Comparison of ENCODE assay signal across 25 cellular contexts in the genomic region with DNA sequence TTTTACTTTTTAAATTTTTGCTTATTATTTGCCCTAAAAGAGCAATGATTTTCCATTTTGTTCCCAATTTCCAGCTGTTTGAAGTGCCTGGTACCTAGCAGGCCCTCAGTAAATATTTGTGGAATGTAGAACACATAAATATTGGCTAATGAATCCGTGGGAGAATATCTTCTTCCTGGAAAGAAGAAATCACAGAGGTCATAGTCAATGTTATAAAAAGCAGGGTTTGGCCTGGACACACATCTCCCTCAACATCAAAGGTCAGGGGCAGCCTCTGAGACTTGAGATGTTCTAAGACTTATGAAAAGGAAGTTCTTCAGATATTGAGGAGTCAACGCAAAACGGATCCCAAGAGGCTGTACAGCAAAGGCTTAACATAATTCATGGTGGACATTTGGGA.
"Had no signal": no experiment of that assay in that cellular context is flagged by ENCODE, and none has a peak within 500 bp of the region (broad histone marks: within the 10 kb centered on the region; RNA-seq: fewer than 3 reads in every experiment).

No MANE protein-coding gene starts in this region.

- H3K27ac Mint-ChIP-seq: activated CD8-positive, alpha-beta memory T cell treated with anti-CD3 and anti-CD28 coated beads, Interleukin-2, amount 10 ng/mL, durations not matched to agents 7 days and 5 days; activated naive CD4-positive, alpha-beta T cell treated with anti-CD3 and anti-CD28 coated beads, Interleukin-2, amount 50 U/mL, for 24 hours; activated T-cell treated with anti-CD3 and anti-CD28 coated beads, Interleukin-2, amount 50 U/mL, for 24 hours; activated T-helper 1 cell treated with anti-CD3 and anti-CD28 coated beads, Interleukin-12 subunit alpha, Interleukin-12 subunit beta, Interleukin-2, Interleukin-4 antibody, amounts not matched to agents 30 ng/mL and 10 ng/mL and 1 ng/mL, durations not matched to agents 14 hours and 24 hours and 36 hours; brain; T-cell had no signal

- H3K4me3 Mint-ChIP-seq: activated CD8-positive, alpha-beta memory T cell treated with anti-CD3 and anti-CD28 coated beads, Interleukin-2, amount 10 ng/mL, durations not matched to agents 7 days and 5 days; activated naive CD4-positive, alpha-beta T cell treated with anti-CD3 and anti-CD28 coated beads, Interleukin-2, amount 50 U/mL, for 24 hours; activated T-cell treated with anti-CD3 and anti-CD28 coated beads, Interleukin-2, amount 50 U/mL, for 24 hours; activated T-helper 1 cell treated with anti-CD3 and anti-CD28 coated beads, Interleukin-12 subunit alpha, Interleukin-12 subunit beta, Interleukin-2, Interleukin-4 antibody, amounts not matched to agents 30 ng/mL and 10 ng/mL and 1 ng/mL, durations not matched to agents 14 hours and 24 hours and 36 hours; brain; T-cell had no signal

- DNase-seq: activated CD4-positive, alpha-beta T cell treated with anti-CD3 and anti-CD28 coated beads, Interleukin-2, amount 50 U/mL, for 4 hours; activated CD8-positive, alpha-beta memory T cell treated with anti-CD3 and anti-CD28 coated beads, Interleukin-2, amount 10 ng/mL, durations not matched to agents 7 days and 5 days; activated effector memory CD4-positive, alpha-beta T cell treated with Interleukin-2 at 50 U/mL for 16 hours; activated naive CD4-positive, alpha-beta T cell; activated T-cell treated with anti-CD3 and anti-CD28 coated beads, Interleukin-2, amount 50 U/mL, for 24 hours; Karpas-422; NCI-H1092; NCI-H1417 treated with DMSO at 0.1 percent for 48 hours; NCI-H1694 treated with DMSO at 0.1 percent for 48 hours; NCI-H2029 treated with DMSO at 0.1 percent for 48 hours; NCI-H345; NCI-H510A; NCI-H526 treated with DMSO at 0.1 percent for 48 hours; NCI-H82; RPMI8226; T-cell; T-helper 2 cell had no signal

- H3K4me3 ChIP-seq: K562, SK-N-MC had no signal

- H3K9me3 Mint-ChIP-seq: activated naive CD4-positive, alpha-beta T cell treated with anti-CD3 and anti-CD28 coated beads, Interleukin-2, amount 50 U/mL, for 24 hours; activated T-cell treated with anti-CD3 and anti-CD28 coated beads, Interleukin-2, amount 50 U/mL, for 24 hours; activated T-helper 1 cell treated with anti-CD3 and anti-CD28 coated beads, Interleukin-12 subunit alpha, Interleukin-12 subunit beta, Interleukin-2, Interleukin-4 antibody, amounts not matched to agents 30 ng/mL and 10 ng/mL and 1 ng/mL, durations not matched to agents 14 hours and 24 hours and 36 hours; T-cell had no signal

- H3K36me3 Mint-ChIP-seq: activated CD8-positive, alpha-beta memory T cell treated with anti-CD3 and anti-CD28 coated beads, Interleukin-2, amount 10 ng/mL, durations not matched to agents 7 days and 5 days; activated naive CD4-positive, alpha-beta T cell treated with anti-CD3 and anti-CD28 coated beads, Interleukin-2, amount 50 U/mL, for 24 hours had no signal

- H3K27me3 Mint-ChIP-seq: activated CD8-positive, alpha-beta memory T cell treated with anti-CD3 and anti-CD28 coated beads, Interleukin-2, amount 10 ng/mL, durations not matched to agents 7 days and 5 days; activated naive CD4-positive, alpha-beta T cell treated with anti-CD3 and anti-CD28 coated beads, Interleukin-2, amount 50 U/mL, for 24 hours; activated T-cell treated with anti-CD3 and anti-CD28 coated beads, Interleukin-2, amount 50 U/mL, for 24 hours; brain; T-cell had no signal

- ATAC-seq: activated CD4-positive, CD25-positive, alpha-beta regulatory T cell treated with anti-CD3 and anti-CD28 coated beads, Interleukin-2, amount 50 U/mL, for 24 hours; activated CD8-positive, alpha-beta memory T cell treated with anti-CD3 and anti-CD28 coated beads, Interleukin-2, amount 10 ng/mL, durations not matched to agents 7 days and 5 days; K562; Panc1; Right ventricle myocardium inferior; T-cell had no signal

- H3K4me1 Mint-ChIP-seq: activated naive CD4-positive, alpha-beta T cell treated with anti-CD3 and anti-CD28 coated beads, Interleukin-2, amount 50 U/mL, for 24 hours had no signal
